In the genomic region with DNA sequence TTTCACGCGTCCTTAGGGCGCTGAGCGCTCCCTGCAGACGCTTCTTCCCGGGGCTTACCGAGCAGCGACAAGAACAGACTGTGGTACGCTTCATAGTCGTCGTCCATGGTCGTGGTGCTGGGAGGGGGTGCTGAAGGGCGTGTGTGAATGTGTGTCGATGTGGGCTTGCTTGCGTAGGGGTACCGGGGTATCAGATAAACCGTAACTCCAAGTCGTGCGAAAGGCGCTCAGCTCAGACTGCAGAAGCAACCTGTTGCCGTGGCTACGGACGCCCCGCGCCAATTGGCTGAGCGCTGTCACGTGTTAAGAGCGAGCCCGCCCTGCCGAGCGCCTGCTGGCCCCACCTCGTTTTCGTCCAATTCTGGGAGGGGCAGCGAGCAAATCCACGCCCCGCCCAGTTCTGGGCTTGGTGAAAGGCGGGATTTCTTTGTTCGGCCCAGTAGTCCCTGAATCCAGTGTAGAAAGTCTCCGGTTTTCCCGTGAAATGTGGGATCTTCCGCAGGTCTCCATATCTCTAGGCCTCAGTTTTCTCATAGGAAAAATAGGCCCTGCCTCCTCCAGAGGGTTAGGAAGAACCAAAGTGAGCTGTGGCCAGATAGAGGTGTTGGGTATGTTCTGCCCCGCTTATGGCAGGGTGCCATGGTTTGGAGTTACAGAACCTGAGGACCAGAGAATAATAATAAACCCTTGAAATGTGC, we compare ENCODE assay signal across 8 cellular contexts. TPM values are rescaled to one million over a fixed set of nuclear protein-coding genes. Genes with fewer than 3 reads are reported as not detected.
DNase-seq lines count a peak whose midpoint lies in the region; ATAC-seq and TF ChIP-seq lines count a peak whose summit lies in the region.

EFCAB12 (minus strand) TSS at position 255 of the 698 bp plus-strand sequence; CDS start at position 107, 148 bp downstream.

- H3K27ac ChIP-seq in PC-3 (ENCODE audit: low read length) (no peak within 1 kb of the TSS), fibroblast of lung (ENCODE audit: insufficient read depth, low read length) (peak within 1 kb of the TSS; percentile 53)
- H3K27ac ChIP-seq in naive thymus-derived CD4-positive, alpha-beta T cell (ENCODE audit: low read depth, low read length), result peak within 1 kb of the TSS; percentile 65

- no peaks in the 10 kb centered on the region for H3K9me3 Mint-ChIP-seq in activated T-helper 2 cell treated with anti-CD3 and anti-CD28 coated beads, Interferon-gamma antibody, Interleukin-2, Interleukin-4, amounts not matched to agents 10 μg/mL and 5 μg/mL and 100 μg/mL, durations not matched to agents 14 hours and 24 hours and 36 hours
- H3K9me3 Mint-ChIP-seq in naive thymus-derived CD4-positive, alpha-beta T cell, result no peaks in the 10 kb centered on the region

- H3K9me2 ChIP-seq in PC-3 (replicated peaks; ENCODE audit: low read length), result no peaks in the 10 kb centered on the region

- peak; percentile 95 for DNase-seq in CD1c-positive myeloid dendritic cell (ENCODE audit: extremely low spot score)
- peak; percentile 85 for DNase-seq in HPDE6-E6E7 (ENCODE audit: extremely low spot score)
- peak; percentile 79 for DNase-seq in PC-3
- peak; percentile 87 for DNase-seq in activated T-helper 2 cell treated with anti-CD3 and anti-CD28 coated beads, Interferon-gamma antibody, Interleukin-2, Interleukin-4, amounts not matched to agents 10 μg/mL and 5 μg/mL and 100 μg/mL, durations not matched to agents 14 hours and 24 hours and 36 hours (ENCODE audit: low spot score)
- DNase-seq in fibroblast of lung (ENCODE audit: low read depth in 2 of 2), result peak; percentile 89 to 92
- DNase-seq in naive thymus-derived CD4-positive, alpha-beta T cell, result peak; percentile 78 to 90 (median 86)
- DNase-seq in stimulated activated CD8-positive, alpha-beta memory T cell treated with anti-CD3 and anti-CD28 coated beads, Interleukin-7, amount 100 ng/mL, for 4 hours (ENCODE audit: low read depth in 2 of 2), result peak; percentile 75 to 82

- H3K27ac Mint-ChIP-seq in activated T-helper 2 cell treated with anti-CD3 and anti-CD28 coated beads, Interferon-gamma antibody, Interleukin-2, Interleukin-4, amounts not matched to agents 10 μg/mL and 5 μg/mL and 100 μg/mL, durations not matched to agents 14 hours and 24 hours and 36 hours, result peak within 1 kb of the TSS; percentile 64
- H3K27ac Mint-ChIP-seq in naive thymus-derived CD4-positive, alpha-beta T cell, result peak within 1 kb of the TSS; percentile 60 to 91 (median 75)

- intact Hi-C loops in PC-3 (cut with micrococcal nuclease), result no loop called here
- intact Hi-C loops in activated T-helper 2 cell treated with anti-CD3 and anti-CD28 coated beads, Interferon-gamma antibody, Interleukin-2, Interleukin-4, amounts not matched to agents 10 μg/mL and 5 μg/mL and 100 μg/mL, durations not matched to agents 14 hours and 24 hours and 36 hours (cut with micrococcal nuclease), result loop anchor here (1.0 kb wide), 1 partner anchor 12 kb away; the partner anchor contains the start of gene IFT122
- intact Hi-C loops in naive thymus-derived CD4-positive, alpha-beta T cell (cut with micrococcal nuclease), result loop anchor here (1.0 to 2.0 kb wide), 4 partner anchors 12 to 150 kb away; partner anchors contain the start of genes IFT122 (in 2 of the 2) and HMCES (in 1 of the 2)

- BruUV-seq in PC-3 (replicated peaks; lab: Mats Ljungman, UMichigan), result TSS peak; percentile 9

- H4K20me1 ChIP-seq in PC-3 (ENCODE audit: low read length) (no peaks in the 10 kb centered on the region), fibroblast of lung (ENCODE audit: control insufficient read depth, extremely low read depth, insufficient read depth, low read length) (no peaks in the 10 kb centered on the region)

- peaks cover 16% of the 10 kb centered on the region for H3K4me1 ChIP-seq in PC-3 (ENCODE audit: insufficient read depth, low read length)
- H3K4me1 ChIP-seq in fibroblast of lung (ENCODE audit: control insufficient read depth, extremely low read depth, insufficient read depth, low read length), result peaks cover 2% of the 10 kb centered on the region
- peaks cover 0 to 13% of the 10 kb centered on the region in 2 donors for H3K4me1 ChIP-seq in naive thymus-derived CD4-positive, alpha-beta T cell (ENCODE audit: control insufficient read depth in 2 of 2, insufficient read depth in 2 of 2, low read length in 2 of 2)

- peak within 1 kb of the TSS; percentile 62 for H3K4me3 Mint-ChIP-seq in activated T-helper 2 cell treated with anti-CD3 and anti-CD28 coated beads, Interferon-gamma antibody, Interleukin-2, Interleukin-4, amounts not matched to agents 10 μg/mL and 5 μg/mL and 100 μg/mL, durations not matched to agents 14 hours and 24 hours and 36 hours (ENCODE audit: low read depth)
- peak within 1 kb of the TSS; percentile 78 to 97 (median 89) for H3K4me3 Mint-ChIP-seq in naive thymus-derived CD4-positive, alpha-beta T cell

- peaks cover 24% of the 10 kb centered on the region; the same call in 1 of the 2 replicates for H3K36me3 ChIP-seq in PC-3 (ENCODE audit: low read depth, low read length)
- H3K36me3 ChIP-seq in fibroblast of lung (ENCODE audit: control insufficient read depth, insufficient read depth, low read length), result peaks cover 13% of the 10 kb centered on the region
- peaks cover 4 to 30% (median 19%) of the 10 kb centered on the region in 3 experiments for H3K36me3 ChIP-seq in naive thymus-derived CD4-positive, alpha-beta T cell (ENCODE audit: control insufficient read depth in 2 of 3, insufficient read depth in 3 of 3, low read length in 3 of 3)

- peaks cover 8% of the 10 kb centered on the region for H3K27me3 Mint-ChIP-seq in activated T-helper 2 cell treated with anti-CD3 and anti-CD28 coated beads, Interferon-gamma antibody, Interleukin-2, Interleukin-4, amounts not matched to agents 10 μg/mL and 5 μg/mL and 100 μg/mL, durations not matched to agents 14 hours and 24 hours and 36 hours (ENCODE audit: low read depth)
- peaks cover 0 to 13% (median 0%) of the 10 kb centered on the region in 5 donors for H3K27me3 Mint-ChIP-seq in naive thymus-derived CD4-positive, alpha-beta T cell

- H3K4me1 Mint-ChIP-seq in activated T-helper 2 cell treated with anti-CD3 and anti-CD28 coated beads, Interferon-gamma antibody, Interleukin-2, Interleukin-4, amounts not matched to agents 10 μg/mL and 5 μg/mL and 100 μg/mL, durations not matched to agents 14 hours and 24 hours and 36 hours (ENCODE audit: low read depth), result peaks cover 24% of the 10 kb centered on the region
- H3K4me1 Mint-ChIP-seq in naive thymus-derived CD4-positive, alpha-beta T cell, result peaks cover 17 to 29% (median 22%) of the 10 kb centered on the region in 7 donors

- H3K4me2 ChIP-seq in PC-3 (ENCODE audit: low read length) (peak within 1 kb of the TSS; percentile 80), fibroblast of lung (ENCODE audit: extremely low read depth, insufficient read depth, low read length) (peak within 1 kb of the TSS; percentile 72)

- peak; percentile 94 for ATAC-seq in GM19452 (IDR thresholded peaks at IDR 0.05; ENCODE audit: unreplicated experiment)
- ATAC-seq in PC-3, result peak; percentile 95
- ATAC-seq in naive thymus-derived CD4-positive, alpha-beta T cell, result peak; percentile 98

- H3K79me2 ChIP-seq in PC-3 (ENCODE audit: low read length), result no peaks in the 10 kb centered on the region
- H3K79me2 ChIP-seq in fibroblast of lung (ENCODE audit: control insufficient read depth, insufficient read depth, low read length), result no peaks in the 10 kb centered on the region

- H3K4me3 ChIP-seq in PC-3 (ENCODE audit: low read length) (peak within 1 kb of the TSS; percentile 59), fibroblast of lung (replicated peaks in 1 of 4; ENCODE audit: control extremely low read depth in 1 of 4, insufficient read depth in 1 of 4, low read depth in 3 of 4, low read length in 4 of 4) (peak within 1 kb of the TSS; percentile 28 to 84 (median 51))
- H3K4me3 ChIP-seq in naive thymus-derived CD4-positive, alpha-beta T cell (ENCODE audit: low read length), result peak within 1 kb of the TSS; percentile 63

- H3K9ac ChIP-seq in PC-3 (ENCODE audit: low read length) (no peak within 1 kb of the TSS), fibroblast of lung (ENCODE audit: insufficient read depth, low read length) (peak within 1 kb of the TSS; percentile 5)

- H3K36me3 Mint-ChIP-seq in activated T-helper 2 cell treated with anti-CD3 and anti-CD28 coated beads, Interferon-gamma antibody, Interleukin-2, Interleukin-4, amounts not matched to agents 10 μg/mL and 5 μg/mL and 100 μg/mL, durations not matched to agents 14 hours and 24 hours and 36 hours (ENCODE audit: low read depth), result peaks cover 34% of the 10 kb centered on the region
- peaks cover 0 to 14% (median 4%) of the 10 kb centered on the region in 5 donors for H3K36me3 Mint-ChIP-seq in naive thymus-derived CD4-positive, alpha-beta T cell

- POLR2A ChIA-PET in PC-3 (lab: Charles Lee; ENCODE audit: unreplicated experiment), result interaction anchor here (0.6 kb wide), 1 partner anchor 29 kb away, joined by 7 read pairs; no protein-coding TSS in a partner anchor
- POLR2A ChIA-PET in naive thymus-derived CD4-positive, alpha-beta T cell (lab: Charles Lee), result interaction anchor here (0.6 to 6.9 kb wide), 5 partner anchors 12 to 112 kb away, joined by 3 to 66 read pairs (median 4); partner anchors contain the start of genes IFT122 and MBD4

- H3K9me3 ChIP-seq in PC-3 (ENCODE audit: low read length), result no peaks in the 10 kb centered on the region
- no peaks in the 10 kb centered on the region for H3K9me3 ChIP-seq in fibroblast of lung (ENCODE audit: control insufficient read depth, insufficient read depth, low read depth, low read length)
- H3K9me3 ChIP-seq in naive thymus-derived CD4-positive, alpha-beta T cell (ENCODE audit: control insufficient read depth in 2 of 3, low read length in 3 of 3), result no peaks in the 10 kb centered on the region

- no peaks in the 10 kb centered on the region for H3F3A ChIP-seq in PC-3 (ENCODE audit: low read length, unreplicated experiment)

- TF ChIP-seq CTCF in PC-3 (conservative IDR thresholded peaks at IDR 0.05; ENCODE audit: low read depth, low read length) (no peak), fibroblast of lung (conservative IDR thresholded peaks at IDR 0.05 in 1 of 2, IDR thresholded peaks at IDR 0.05 in 1 of 2; ENCODE audit: low read depth in 1 of 2, low read length in 2 of 2) (no peak)

- H3K27me3 ChIP-seq in PC-3 (ENCODE audit: low read length) (no peaks in the 10 kb centered on the region), fibroblast of lung (ENCODE audit: control insufficient read depth, insufficient read depth, low read length) (no peaks in the 10 kb centered on the region)
- H3K27me3 ChIP-seq in naive thymus-derived CD4-positive, alpha-beta T cell (ENCODE audit: control insufficient read depth in 2 of 2, insufficient read depth in 2 of 2, low read length in 2 of 2), result no peaks in the 10 kb centered on the region

- H2AFZ ChIP-seq in PC-3 (ENCODE audit: low read length) (peak within 1 kb of the TSS; percentile 77), fibroblast of lung (ENCODE audit: low read length) (peak within 1 kb of the TSS; percentile 50)

- CTCF ChIA-PET in PC-3 (lab: Charles Lee), result no interaction called here
- CTCF ChIA-PET in naive thymus-derived CD4-positive, alpha-beta T cell (lab: Charles Lee), result interaction anchor here (1.0 kb wide), 1 partner anchor 458 kb away, joined by 3 read pairs; no protein-coding TSS in a partner anchor

RNA-seq across cellular contexts. Expression of gene EFCAB12, which starts in this region (rescaled TPM):
- total RNA-seq in PC-3 (2014; rRNA removed) (0.04 and 0.12 TPM in 2 replicates), fibroblast of lung (under 0.01 and 0.17 TPM in 2 replicates)
- total RNA-seq in activated T-helper 2 cell treated with anti-CD3 and anti-CD28 coated beads, Interferon-gamma antibody, Interleukin-2, Interleukin-4, amounts not matched to agents 10 μg/mL and 5 μg/mL and 100 μg/mL, durations not matched to agents 14 hours and 24 hours and 36 hours, result 0.25 and 0.48 TPM in 2 replicates
- 0.07 TPM in 1 of 2 replicates, not detected in the other for polyA plus RNA-seq in fibroblast of lung
- 0.03 and 0.14 TPM in 2 replicates for polyA plus RNA-seq in fibroblast of lung (2012)
- polyA minus RNA-seq in fibroblast of lung (ENCODE audit: low replicate concordance), result not detected in 2 replicates
- total RNA-seq in naive thymus-derived CD4-positive, alpha-beta T cell, result 1 to 10 TPM; 1.5 to 2.7 (median 2.3) TPM
- under 1 TPM in 1 of 2 donors, not detected in 1; 0.31 TPM for polyA plus RNA-seq in naive thymus-derived CD4-positive, alpha-beta T cell

Comparison
In these comparisons a context has a peak if more than half of its experiments do, and no peak if none do; other contexts are left out.
1. Peak in DNase-seq, ATAC-seq, H3K4me3 ChIP-seq and H3K4me2 ChIP-seq in PC-3; RNA of the gene not detected or under 1 TPM.
2. Peak in DNase-seq in activated T-helper 2 cell treated with anti-CD3 and anti-CD28 coated beads, Interferon-gamma antibody, Interleukin-2, Interleukin-4, amounts not matched to agents 10 μg/mL and 5 μg/mL and 100 μg/mL, durations not matched to agents 14 hours and 24 hours and 36 hours; RNA of the gene not detected or under 1 TPM.
3. Peak in DNase-seq, H3K4me3 ChIP-seq, H3K27ac ChIP-seq, H3K9ac ChIP-seq and H3K4me2 ChIP-seq in fibroblast of lung; RNA of the gene not detected or under 1 TPM.